Comparison of ENCODE assay signal across 8 cellular contexts in genomic region chr16:73878616-73879015, GRCh38.
DNase-seq lines count a peak whose midpoint lies in the region; ATAC-seq, FAIRE-seq and TF ChIP-seq lines count a peak whose summit lies in the region.

No MANE protein-coding gene starts in this region.

- H3K9ac ChIP-seq in K562 (ENCODE audit: insufficient read depth in 1 of 2, low read depth in 2 of 2, low read length in 2 of 2), result no peak overlapping the region

- H3K4me2 ChIP-seq in K562 (ENCODE audit: insufficient read depth, low read length), result no peak overlapping the region

- H3K4me3 ChIP-seq in K562, result no peak overlapping the region

- BruUV-seq in K562 (replicated peaks; lab: Mats Ljungman, UMichigan), result no TSS peak

- no peak overlapping the region for H3K27ac ChIP-seq in 22Rv1
- no peak overlapping the region for H3K27ac ChIP-seq in K562 (ENCODE audit: extremely low read depth, low read depth, low read length)

- POLR2A ChIA-PET in K562 (lab: Yijun Ruan, JAX), result interaction anchor here (0.6 to 1.1 kb wide), 2 partner anchors 21 to 666 kb away, joined by 3 to 4 read pairs; no protein-coding TSS in a partner anchor

- H3K79me2 ChIP-seq in K562 (ENCODE audit: control insufficient read depth, insufficient read depth, low read length), result no peaks in the 10 kb centered on the region

- no peak overlapping the region for H2AFZ ChIP-seq in K562 (ENCODE audit: low read depth, low read length)

- peak; percentile 75 to 81 for TF ChIP-seq RAD21 in K562 (CRISPR knock-in tag; conservative IDR thresholded peaks at IDR 0.05 in 1 of 2, IDR thresholded peaks at IDR 0.05 in 1 of 2)

- TF ChIP-seq CTCF in 22Rv1 (IDR thresholded peaks at IDR 0.05) (peak; percentile 44), GM13976 (IDR thresholded peaks at IDR 0.05; ENCODE audit: borderline replicate concordance, control extremely low read depth, extremely low read depth, insufficient read depth, missing control alignments) (peak; percentile 40), K562 (IDR thresholded peaks at IDR 0.05 in 2 of 3, conservative IDR thresholded peaks at IDR 0.05 in 1 of 3; ENCODE audit: insufficient read depth in 2 of 3, low read depth in 1 of 3, low read length in 3 of 3) (peak; percentile 30 to 67 (median 41); a peak in 4 of 6 replicates)

- H3K36me3 ChIP-seq in K562 (ENCODE audit: control insufficient read depth, insufficient read depth, low read length), result no peaks in the 10 kb centered on the region

- DNase-seq in GM13976 (ENCODE audit: low spot score) (peak; percentile 25), NCI-H2227 treated with DMSO at 0.1 percent for 48 hours (lab: John Stamatoyannopoulos, UW) (peak; percentile 77), K562 (ENCODE audit: extremely low read depth in 1 of 4, low spot score in 3 of 4) (peak in 3 of 4 experiments; percentile 7 to 47 (median 26)), left colon (no peak)

- no peak for TF ChIP-seq POLR2A in K562 (conservative IDR thresholded peaks at IDR 0.05)

- no peaks in the 10 kb centered on the region for H3K27me3 ChIP-seq in K562 (ENCODE audit: control insufficient read depth in 2 of 2, insufficient read depth in 2 of 2, low read length in 2 of 2)

- no peaks in the 10 kb centered on the region; the same call in 1 of the 2 replicates for H4K20me1 ChIP-seq in K562 (replicated peaks; ENCODE audit: control insufficient read depth, insufficient read depth, low read length)

- ATAC-seq in K562 (peak; percentile 67), left colon (peak; percentile 69), GM21737 (IDR thresholded peaks at IDR 0.05; ENCODE audit: unreplicated experiment) (no peak), GM18873 (IDR thresholded peaks at IDR 0.05; ENCODE audit: low FRiP score, unreplicated experiment) (no peak), GM19452 (IDR thresholded peaks at IDR 0.05; ENCODE audit: unreplicated experiment) (no peak)

- H3K9me3 ChIP-seq in K562 (replicated peaks; ENCODE audit: control insufficient read depth, insufficient read depth, low read depth, low read length), result no peaks in the 10 kb centered on the region

- CTCF ChIA-PET in K562 (lab: Yijun Ruan, JAX; ENCODE audit: low intra/inter-chr PET ratio), result no interaction called here

- no peak for TF ChIP-seq EP300 in K562 (IDR thresholded peaks at IDR 0.05; ENCODE audit: low read length)

- WGBS in K562 (ENCODE audit: insufficient coverage, low coverage, missing lambda C conversion rate), result 0% methylated on average over 2 of the region's 2 CpGs

- H3K9me1 ChIP-seq in K562 (ENCODE audit: control insufficient read depth, insufficient read depth, low read length), result no peaks in the 10 kb centered on the region

- in situ Hi-C loops in GM13976 (cut with MboI; ENCODE audit: low sequenced_read_pairs, unreplicated experiment), result no loop called here
- in situ Hi-C loops in K562 (cut with MboI), result no loop called here

- peak; percentile 78 for FAIRE-seq in K562 (lab: Jason Lieb, UNC)

- H3K4me1 ChIP-seq in K562 (replicated peaks in 1 of 2; ENCODE audit: control insufficient read depth in 2 of 2, insufficient read depth in 2 of 2, low read length in 2 of 2), result no peaks in the 10 kb centered on the region

- intact Hi-C loops in K562 (cut with micrococcal nuclease) (loop anchor here (2.0 to 10.0 kb wide), 2 partner anchors 164 to 314 kb away; no protein-coding TSS in a partner anchor), left colon (cut with DNase I, micrococcal nuclease) (no loop called here)

TF ChIP-seq in K562, 482 proteins besides CTCF, POLR2A, EP300 and RAD21:
- TF ChIP-seq TFAM (CRISPR knock-in tag; conservative IDR thresholded peaks at IDR 0.05), result no peak
- TF ChIP-seq CHD1 (IDR thresholded peaks at IDR 0.05; ENCODE audit: low read length), result no peak
- TF ChIP-seq POLR3G (IDR thresholded peaks at IDR 0.05; ENCODE audit: extremely low read depth, insufficient read length, insufficient replicate concordance), result no peak
- no peak for TF ChIP-seq ATF2 (CRISPR knock-in tag; IDR thresholded peaks at IDR 0.05)
- peak; percentile 46; the same call in 1 of the 2 replicates for TF ChIP-seq CREM (IDR thresholded peaks at IDR 0.05; ENCODE audit: low read depth)
- TF ChIP-seq NR0B1 (IDR thresholded peaks at IDR 0.05; ENCODE audit: partially characterized antibody), result no peak
- TF ChIP-seq MYNN (IDR thresholded peaks at IDR 0.05), result no peak
- TF ChIP-seq MYNN (CRISPR knock-in tag; IDR thresholded peaks at IDR 0.05), result no peak
- peak; percentile 67; the same call in 1 of the 2 replicates for TF ChIP-seq ZNF384 (IDR thresholded peaks at IDR 0.05; ENCODE audit: low read depth, low read length)
- TF ChIP-seq MAFG (tag; conservative IDR thresholded peaks at IDR 0.05), result no peak
- TF ChIP-seq SMARCE1 (IDR thresholded peaks at IDR 0.05), result no peak
- 0 out of 2 replicates have a peak, but pooled peaks have one; percentile 14 for TF ChIP-seq SMC3 (conservative IDR thresholded peaks at IDR 0.05; ENCODE audit: insufficient read depth, low read depth, low read length)
- no peak for TF ChIP-seq PML (IDR thresholded peaks at IDR 0.05; ENCODE audit: low read length)
- no peak for TF ChIP-seq ZBTB43 (CRISPR knock-in tag; IDR thresholded peaks at IDR 0.05)
- TF ChIP-seq STAG1 (CRISPR knock-in tag; IDR thresholded peaks at IDR 0.05; ENCODE audit: borderline replicate concordance), result no peak

Comparison
In these comparisons a context has a peak if more than half of its experiments do, and no peak if none do; other contexts are left out.
1. DNase-seq: peak in GM13976 (single experiment), NCI-H2227 treated with DMSO at 0.1 percent for 48 hours (single experiment) and K562 (3 of 4); none in left colon (0 of 2).
2. ATAC-seq: peak in K562 (single experiment) and left colon (single experiment); none in GM21737 (single experiment), GM18873 (single experiment) and GM19452 (single experiment).
3. Peak in every context shown above with its lines, with median percentiles within 50 percentile points of each other: CTCF ChIP-seq.